8 cellular contexts compared by ENCODE assay signal in the genomic region with DNA sequence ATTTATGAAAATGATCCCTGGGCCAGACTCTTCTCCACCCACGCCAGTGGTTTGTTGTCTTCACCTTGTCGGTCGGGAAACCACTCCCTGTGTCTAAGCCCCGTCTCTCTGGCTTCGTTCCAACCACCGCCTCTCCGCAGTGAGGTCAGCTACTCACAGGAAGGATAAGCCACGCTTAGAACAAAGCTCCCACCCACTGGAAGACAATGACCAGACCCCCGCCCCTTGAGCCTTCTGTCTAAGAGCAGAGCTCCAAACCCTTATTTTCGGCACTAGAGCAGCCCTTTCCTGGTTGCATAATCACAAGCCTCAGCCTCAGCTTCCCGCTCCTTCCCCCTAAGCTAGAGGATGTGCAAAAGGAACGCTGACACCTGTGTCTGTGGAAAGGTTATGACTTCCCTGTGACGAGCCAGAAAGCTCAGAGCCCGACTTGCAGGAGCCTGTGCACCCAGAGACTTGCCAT.
A peak's percentile ranks its signal among the peaks of the same experiment; 100 is the strongest.
DNase-seq lines count a peak whose midpoint lies in the region; ATAC-seq and TF ChIP-seq lines count a peak whose summit lies in the region.

No MANE protein-coding gene starts in this region.

- H3K79me2 ChIP-seq in mammary epithelial cell (ENCODE audit: insufficient read depth, low read length) = no peaks in the 10 kb centered on the region

- H2AFZ ChIP-seq in mammary epithelial cell (ENCODE audit: low read depth, low read length) = peak overlapping the region; percentile 57
- no peak overlapping the region for H2AFZ ChIP-seq in mesenchymal stem cell (ENCODE audit: low read depth, low read length)

- intact Hi-C loops in mammary epithelial cell (cut with micrococcal nuclease) = no loop called here

- H3K79me1 ChIP-seq in mesenchymal stem cell (replicated peaks; ENCODE audit: low read length, poor library complexity, severe bottlenecking) = no peaks in the 10 kb centered on the region

- H3K9ac ChIP-seq in mammary epithelial cell (ENCODE audit: insufficient read depth, low read length) (no peak overlapping the region), mesenchymal stem cell (ENCODE audit: low read length) (no peak overlapping the region)

- peak overlapping the region; percentile 6 for H2BK120ac ChIP-seq in mesenchymal stem cell (ENCODE audit: low read depth, low read length)

- H3K4me1 ChIP-seq in mammary epithelial cell (ENCODE audit: insufficient read depth, low read length) (peaks cover 45% of the 10 kb centered on the region), mesenchymal stem cell (ENCODE audit: control insufficient read depth, insufficient read depth, low read depth, low read length) (peaks cover 26% of the 10 kb centered on the region)

- peak; percentile 54 for ATAC-seq in HG02678 (IDR thresholded peaks at IDR 0.05; ENCODE audit: unreplicated experiment)
- ATAC-seq in GM19455 (IDR thresholded peaks at IDR 0.05; ENCODE audit: unreplicated experiment) = no peak
- ATAC-seq in HG03039 (IDR thresholded peaks at IDR 0.05; ENCODE audit: unreplicated experiment) = no peak
- no peak for ATAC-seq in HG03159 (IDR thresholded peaks at IDR 0.05; ENCODE audit: unreplicated experiment)

- H4K8ac ChIP-seq in mesenchymal stem cell (ENCODE audit: low read length) = no peak overlapping the region

- H3K18ac ChIP-seq in mesenchymal stem cell (ENCODE audit: low read depth in 1 of 2, low read length in 2 of 2) = no peak overlapping the region

- H3K4me2 ChIP-seq in mammary epithelial cell (ENCODE audit: insufficient read depth, low read depth, low read length) (peak overlapping the region; percentile 38), mesenchymal stem cell (ENCODE audit: low read length, poor library complexity, severe bottlenecking) (no peak overlapping the region)

- H2BK5ac ChIP-seq in mesenchymal stem cell (ENCODE audit: low read depth, low read length, poor library complexity, severe bottlenecking) = no peak overlapping the region

- CTCF ChIA-PET in mammary epithelial cell (lab: Charles Lee; ENCODE audit: low non-redundant PET) = interaction anchor here (0.7 kb wide), 1 partner anchor 80 kb away, joined by 3 read pairs; no protein-coding TSS in a partner anchor

- H2BK15ac ChIP-seq in mesenchymal stem cell (ENCODE audit: low read depth, poor library complexity, severe bottlenecking) = no peak overlapping the region

- dilution Hi-C loops in mammary epithelial cell (cut with HindIII; ENCODE audit: low sequenced_read_pairs) = no loop called here

- peak overlapping the region in 1 of 2 experiments; percentile 56 for H2BK12ac ChIP-seq in mesenchymal stem cell (ENCODE audit: low read length in 2 of 2)

- DNase-seq in UCSD-AML1 (lab: John Stamatoyannopoulos, UW; ENCODE audit: unreplicated experiment) (peak; percentile 72), mammary epithelial cell (peak; percentile 90), mesenchymal stem cell (no peak)
- peak; percentile 52 for DNase-seq in stimulated activated naive CD4-positive, alpha-beta T cell treated with Interleukin-2 at 50 U/mL for 16 hours (lab: John Stamatoyannopoulos, UW)

- H4K91ac ChIP-seq in mesenchymal stem cell (ENCODE audit: low read length) = no peak overlapping the region

- H3K4me3 ChIP-seq in mammary epithelial cell (replicated peaks in 1 of 3; ENCODE audit: insufficient read depth in 1 of 3, low read depth in 2 of 3, low read length in 3 of 3) = no peak overlapping the region
- no peak overlapping the region for H3K4me3 ChIP-seq in mesenchymal stem cell (ENCODE audit: insufficient read depth in 1 of 2, low read depth in 1 of 2, low read length in 2 of 2)

- no peaks in the 10 kb centered on the region for H3K27me3 ChIP-seq in mammary epithelial cell (ENCODE audit: insufficient read depth, low read length)
- H3K27me3 ChIP-seq in mesenchymal stem cell (ENCODE audit: control insufficient read depth in 1 of 2, insufficient read depth in 1 of 2, low read length in 2 of 2) = no peaks in the 10 kb centered on the region

- WGBS in mammary epithelial cell (ENCODE audit: low coverage, missing lambda C conversion rate) = 35% methylated on average over 12 of the region's 14 CpGs
- 82% methylated on average over 14 of the region's 14 CpGs for WGBS in mesenchymal stem cell

- H3K9me3 ChIP-seq in mammary epithelial cell (replicated peaks; ENCODE audit: insufficient read depth, low read length) (no peaks in the 10 kb centered on the region), mesenchymal stem cell (ENCODE audit: control insufficient read depth, low read length) (no peaks in the 10 kb centered on the region)

- H3K27ac ChIP-seq in mammary epithelial cell (ENCODE audit: insufficient read depth, low read depth, low read length) = peak overlapping the region; percentile 4
- no peak overlapping the region for H3K27ac ChIP-seq in mesenchymal stem cell (ENCODE audit: low read length, poor library complexity, severe bottlenecking)

- H3K4ac ChIP-seq in mesenchymal stem cell (ENCODE audit: low read depth in 1 of 2, low read length in 2 of 2) = no peak overlapping the region

- H4K20me1 ChIP-seq in mammary epithelial cell (ENCODE audit: insufficient read depth, low read length) = no peaks in the 10 kb centered on the region

- H3K23ac ChIP-seq in mesenchymal stem cell (ENCODE audit: low read length in 2 of 2) = no peak overlapping the region

- no peak overlapping the region for H3K14ac ChIP-seq in mesenchymal stem cell (ENCODE audit: low read length in 2 of 2)

- no peak for TF ChIP-seq CTCF in mammary epithelial cell (conservative IDR thresholded peaks at IDR 0.05 in 1 of 2, IDR thresholded peaks at IDR 0.05 in 1 of 2; ENCODE audit: extremely low read depth in 1 of 2, insufficient read depth in 1 of 2, low read depth in 1 of 2, low read length in 2 of 2)

- in situ Hi-C loops in mammary epithelial cell (cut with MboI; ENCODE audit: low sequenced_read_pairs in 2 of 2) = no loop called here

- no TSS peak for BruUV-seq in mammary epithelial cell (replicated peaks; lab: Mats Ljungman, UMichigan)

- H3K36me3 ChIP-seq in mammary epithelial cell (ENCODE audit: insufficient read depth, low read length) (no peaks in the 10 kb centered on the region), mesenchymal stem cell (ENCODE audit: control insufficient read depth in 1 of 2, insufficient read depth in 2 of 2, low read depth in 1 of 2, low read length in 2 of 2) (no peaks in the 10 kb centered on the region)

- no peak overlapping the region for H2AK5ac ChIP-seq in mesenchymal stem cell (ENCODE audit: low read length, severe bottlenecking)
